In the genomic region with DNA sequence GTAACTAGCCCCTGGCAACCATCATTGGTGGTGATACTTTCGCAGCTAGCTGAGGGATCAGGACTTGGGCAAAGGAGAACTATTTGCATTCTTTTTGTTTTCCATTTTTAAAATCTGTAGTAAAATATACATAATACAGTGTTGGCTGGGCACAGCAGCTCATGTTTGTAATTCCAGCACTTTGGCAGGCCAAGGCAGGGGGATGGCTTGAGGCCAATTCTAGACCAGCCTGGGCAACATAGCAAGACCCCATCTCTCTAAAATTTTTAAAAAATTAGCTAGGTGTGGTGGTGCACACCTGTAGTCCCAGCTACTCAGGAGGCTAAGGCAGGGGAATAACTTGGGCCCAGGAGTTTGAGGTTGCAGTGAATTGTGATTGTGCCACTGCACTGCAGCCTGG, we compare ENCODE assay signal across 9 cellular contexts.
"Had no signal": no experiment of that assay in that cellular context is flagged by ENCODE, and none has a peak within 500 bp of the region (broad histone marks: within the 10 kb centered on the region; RNA-seq: fewer than 3 reads in every experiment).

No MANE protein-coding gene starts in this region.

- H3K9ac ChIP-seq: KMS-11 had no signal

- FAIRE-seq: H1, H54 had no signal

- H3K4me3 ChIP-seq: GM23338 had no signal

- H3K27ac ChIP-seq: KMS-11 had no signal

- DNase-seq: H9, HCEC 1CT, HFFc6, IMR-90, KBM-7 had no signal

- ATAC-seq: GM23338 had no signal

- H2AFZ ChIP-seq: GM23338 had no signal

- H3K4me2 ChIP-seq: GM23338, KMS-11 had no signal
